ENCODE assay signal across 8 cellular contexts in the genomic region with DNA sequence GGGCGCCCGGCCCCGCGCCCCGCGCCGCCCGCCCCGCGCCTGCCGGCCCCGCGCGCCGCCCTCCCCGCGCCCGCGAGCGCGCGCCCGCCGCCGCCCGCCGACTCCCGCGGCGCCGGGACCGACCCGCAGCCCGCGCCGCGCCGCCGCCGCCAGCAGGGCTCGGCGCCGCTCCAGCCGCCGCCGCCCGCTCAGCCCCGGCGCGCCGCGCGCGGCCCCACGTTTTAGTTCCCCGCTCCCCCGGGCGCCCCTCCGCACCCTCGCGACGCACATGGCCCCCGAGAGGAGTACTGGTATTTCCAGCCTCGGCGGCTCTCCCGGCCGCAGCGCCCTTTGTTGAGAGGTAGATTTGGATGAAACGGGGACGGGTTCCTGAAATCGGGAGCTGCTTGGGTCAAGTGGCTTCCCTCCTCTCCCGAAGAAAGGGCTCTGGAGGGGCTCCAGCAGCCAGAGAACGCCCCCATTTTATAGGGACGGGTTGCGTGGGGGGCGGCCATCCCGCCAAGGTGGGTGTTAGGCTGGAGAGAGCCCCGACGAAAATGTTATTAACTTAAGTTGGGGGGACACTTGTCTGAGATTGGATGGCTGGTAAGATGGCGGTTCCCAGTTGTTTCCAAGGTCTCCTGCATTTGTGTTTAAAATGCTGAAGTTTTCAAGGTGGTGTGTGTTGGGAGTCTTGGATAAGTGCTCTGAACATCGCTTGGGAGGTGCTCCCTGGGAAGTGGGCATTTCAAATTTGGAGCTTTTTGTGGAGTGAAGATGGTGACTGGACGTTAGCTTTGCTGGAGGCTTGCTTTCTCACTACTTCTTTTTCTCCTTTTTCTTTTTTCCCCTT. TPM values are rescaled to one million over a fixed set of nuclear protein-coding genes. Genes with fewer than 3 reads are reported as not detected.
DNase-seq lines count a peak whose midpoint lies in the region; ATAC-seq and TF ChIP-seq lines count a peak whose summit lies in the region.

No MANE protein-coding gene starts in this region.

- dilution Hi-C loops in mammary epithelial cell (cut with HindIII; ENCODE audit: low sequenced_read_pairs): no loop called here

- H3K36me3 ChIP-seq in OCI-LY3 (replicated peaks; ENCODE audit: low read depth, low read length) (peaks cover 5% of the 10 kb centered on the region), mammary epithelial cell (ENCODE audit: insufficient read depth, low read length) (no peaks in the 10 kb centered on the region)

- 7% methylated on average over 14 of the region's 82 CpGs for WGBS in mammary epithelial cell (ENCODE audit: low coverage, missing lambda C conversion rate)

- peak overlapping the region; percentile 74 for H3K4me3 ChIP-seq in GM08714 (ENCODE audit: low read length)
- peak overlapping the region; percentile 97 for H3K4me3 ChIP-seq in OCI-LY3 (ENCODE audit: low read length)
- peak overlapping the region; percentile 63 to 82 (median 65) for H3K4me3 ChIP-seq in mammary epithelial cell (replicated peaks in 1 of 3; ENCODE audit: insufficient read depth in 1 of 3, low read depth in 2 of 3, low read length in 3 of 3)

- peak; percentile 1 for ATAC-seq in left lobe of liver
- no peak for ATAC-seq in HG03378 (IDR thresholded peaks at IDR 0.05; ENCODE audit: unreplicated experiment)

- H3K27ac ChIP-seq in OCI-LY3 (ENCODE audit: low read length): no peak overlapping the region
- no peak overlapping the region for H3K27ac ChIP-seq in mammary epithelial cell (ENCODE audit: insufficient read depth, low read depth, low read length)

- H3K9me3 ChIP-seq in OCI-LY3 (ENCODE audit: insufficient read depth, low read length): no peaks in the 10 kb centered on the region
- no peaks in the 10 kb centered on the region for H3K9me3 ChIP-seq in mammary epithelial cell (replicated peaks; ENCODE audit: insufficient read depth, low read length)

- CTCF ChIA-PET in mammary epithelial cell (lab: Charles Lee; ENCODE audit: low non-redundant PET): interaction anchor here (0.6 kb wide), 1 partner anchor 668 kb away, joined by 14 read pairs; no protein-coding TSS in a partner anchor

- peaks cover 38% of the 10 kb centered on the region for H3K4me1 ChIP-seq in OCI-LY3 (ENCODE audit: low read length)
- peaks cover 23% of the 10 kb centered on the region for H3K4me1 ChIP-seq in mammary epithelial cell (ENCODE audit: insufficient read depth, low read length)

- peak overlapping the region; percentile 78 for H3K9ac ChIP-seq in OCI-LY3 (ENCODE audit: low read length)
- no peak overlapping the region for H3K9ac ChIP-seq in mammary epithelial cell (ENCODE audit: insufficient read depth, low read length)

- peaks cover 41% of the 10 kb centered on the region for H3K27me3 ChIP-seq in OCI-LY3 (ENCODE audit: low read depth, low read length)
- peaks cover 12% of the 10 kb centered on the region for H3K27me3 ChIP-seq in mammary epithelial cell (ENCODE audit: insufficient read depth, low read length)

- H3K4me2 ChIP-seq in OCI-LY3 (ENCODE audit: low read length): peak overlapping the region; percentile 88
- peak overlapping the region; percentile 60 for H3K4me2 ChIP-seq in mammary epithelial cell (ENCODE audit: insufficient read depth, low read depth, low read length)

- H4K20me1 ChIP-seq in OCI-LY3 (ENCODE audit: insufficient read depth, low read length) (peaks cover 14% of the 10 kb centered on the region; the same call in 1 of the 2 replicates), mammary epithelial cell (ENCODE audit: insufficient read depth, low read length) (no peaks in the 10 kb centered on the region)

- intact Hi-C loops in mammary epithelial cell (cut with micrococcal nuclease): loop anchor here (2.0 to 10.0 kb wide), 3 partner anchors 19 to 393 kb away; a partner anchor contains a TSS

- in situ Hi-C loops in mammary epithelial cell (cut with MboI; ENCODE audit: low sequenced_read_pairs in 2 of 2): no loop called here

- peak; percentile 23 for DNase-seq in mammary epithelial cell
- DNase-seq in left lobe of liver (ENCODE audit: low spot score): no peak
- peak in 4 of 6 experiments; percentile 26 to 45 (median 32) for DNase-seq in stimulated activated naive CD4-positive, alpha-beta T cell (lab: John Stamatoyannopoulos, UW)
- DNase-seq in HK-2 (ENCODE audit: unreplicated experiment): no peak
- DNase-seq in NCI-H2107 (lab: John Stamatoyannopoulos, UW): no peak

- no peak for TF ChIP-seq CTCF in OCI-LY3 (IDR thresholded peaks at IDR 0.05; ENCODE audit: low read depth, low read length)
- no peak for TF ChIP-seq CTCF in mammary epithelial cell (conservative IDR thresholded peaks at IDR 0.05 in 1 of 2, IDR thresholded peaks at IDR 0.05 in 1 of 2; ENCODE audit: extremely low read depth in 1 of 2, insufficient read depth in 1 of 2, low read depth in 1 of 2, low read length in 2 of 2)

- no TSS peak for BruUV-seq in mammary epithelial cell (replicated peaks; lab: Mats Ljungman, UMichigan)

- peaks cover 34% of the 10 kb centered on the region for H3K79me2 ChIP-seq in OCI-LY3 (ENCODE audit: low read length)
- peaks cover 44% of the 10 kb centered on the region for H3K79me2 ChIP-seq in mammary epithelial cell (ENCODE audit: insufficient read depth, low read length)

- 0 out of 2 replicates have a peak overlapping the region, but pooled peaks have one; percentile 19 for H2AFZ ChIP-seq in OCI-LY3 (ENCODE audit: low read depth, low read length)
- H2AFZ ChIP-seq in mammary epithelial cell (ENCODE audit: low read depth, low read length): peak overlapping the region; percentile 69

RNA-seq across cellular contexts. Expression of a gene that starts 1.1 kb away (rescaled TPM):
- total RNA-seq in mammary epithelial cell (10 to 100 TPM; 35.5 to 42.0 TPM), left lobe of liver (25.4 TPM)
- polyA plus RNA-seq in mammary epithelial cell: 19.0 TPM
- polyA minus RNA-seq in mammary epithelial cell: 90.3 TPM

RNA-seq across cellular contexts. Expression of a gene that starts 5.9 kb away (rescaled TPM):
- 10 to 100 TPM; 26.7 to 48.5 TPM for total RNA-seq in mammary epithelial cell
- 22.5 TPM for polyA plus RNA-seq in mammary epithelial cell
- polyA minus RNA-seq in mammary epithelial cell: 16.0 TPM
- 30.1 TPM for total RNA-seq in left lobe of liver

RNA-seq across cellular contexts. Expression of a gene that starts 23.2 kb away (rescaled TPM):
- total RNA-seq in mammary epithelial cell (not detected), left lobe of liver (not detected)
- polyA plus RNA-seq in mammary epithelial cell: not detected
- not detected for polyA minus RNA-seq in mammary epithelial cell

Comparison
In these comparisons a context has a peak if more than half of its experiments do, and no peak if none do; other contexts are left out.
1. DNase-seq: peak in mammary epithelial cell (single experiment) and stimulated activated naive CD4-positive, alpha-beta T cell (4 of 6); none in left lobe of liver (single experiment), HK-2 (single experiment) and NCI-H2107 (single experiment).
2. Peak in every context shown above with its lines, with median percentiles within 50 percentile points of each other: H3K4me3 ChIP-seq.